Comparison of ENCODE assay signal across 21 cellular contexts in genomic region chr9:15736569-15736968, GRCh38.
"Had no signal": no experiment of that assay in that cellular context is flagged by ENCODE, and none has a peak within 500 bp of the region (broad histone marks: within the 10 kb centered on the region; RNA-seq: fewer than 3 reads in every experiment).

No MANE protein-coding gene starts in this region.

- H3K36me3 ChIP-seq: MG63, SJSA1 had no signal

- H3K27me3 ChIP-seq: MG63, SJSA1 had no signal

- H3K4me3 ChIP-seq: MG63, SJSA1, SK-N-MC had no signal

- DNase-seq: KBM-7; MG63; NCI-H1092; NCI-H1105 treated with DMSO at 0.1 percent for 48 hours; NCI-H1417 treated with DMSO at 0.1 percent for 48 hours; NCI-H146; NCI-H1694 treated with DMSO at 0.1 percent for 48 hours; NCI-H1930; NCI-H2081; NCI-H2107; NCI-H2227 treated with DMSO at 0.1 percent for 48 hours; NCI-H524; NCI-H526 treated with DMSO at 0.1 percent for 48 hours; NCI-H748 treated with DMSO at 0.1 percent for 48 hours; NK-92 treated with Interleukin-12 subunit alpha and Interleukin-12 subunit beta, amount 100 ng/mL, for 24 hours; PC-3; Right ventricle myocardium superior; SIG-M5 had no signal

- ATAC-seq: Panc1, PC-3 had no signal

- H3K9me3 ChIP-seq: SJSA1 had no signal

- H3K27ac ChIP-seq: SJSA1 had no signal
